ENCODE assay signal across 21 cellular contexts in the genomic region with DNA sequence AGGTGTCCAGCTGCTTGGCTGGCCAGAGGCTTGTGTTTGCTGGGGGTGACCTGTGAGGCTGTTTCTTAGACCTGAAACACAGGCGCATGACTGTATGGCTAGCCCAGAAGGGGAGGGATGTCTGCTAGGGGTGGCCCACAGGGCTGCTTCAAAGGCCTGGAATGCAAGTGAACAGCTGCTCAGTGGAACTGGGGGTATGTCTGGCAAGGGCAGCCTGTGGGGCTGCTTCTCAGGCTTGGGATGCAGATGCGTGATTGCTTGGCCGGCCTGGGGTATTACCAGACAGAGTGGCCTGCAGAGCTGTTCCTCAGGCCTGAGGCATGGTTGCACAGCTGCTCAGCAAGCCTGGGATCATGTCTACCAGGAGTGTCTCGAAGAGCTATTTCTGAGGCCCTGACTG. TPM values are rescaled to one million over a fixed set of nuclear protein-coding genes. Genes with fewer than 3 reads are reported as not detected.
DNase-seq lines count a peak whose midpoint lies in the region; ATAC-seq and TF ChIP-seq lines count a peak whose summit lies in the region.
"Had no signal": no experiment of that assay in that cellular context is flagged by ENCODE, and none has a peak within 500 bp of the region (broad histone marks: within the 10 kb centered on the region; RNA-seq: fewer than 3 reads in every experiment).

No MANE protein-coding gene starts in this region.

- no CpG with 5 or more reads among the region's 4 CpGs for WGBS in trophoblast cell (ENCODE audit: extremely low coverage, insufficient coverage, insufficient read length)

- H3K79me2 ChIP-seq in trophoblast cell (ENCODE audit: control insufficient read depth, insufficient read depth, low read length, poor library complexity), result peaks cover 31% of the 10 kb centered on the region

- H3K27me3 ChIP-seq in BE2C, result no peaks in the 10 kb centered on the region
- H3K27me3 ChIP-seq in trophoblast cell (ENCODE audit: insufficient read depth, low read length), result no peaks in the 10 kb centered on the region
- H3K27me3 ChIP-seq: Peyer's patch had no signal

- H3K36me3 ChIP-seq in BE2C (peaks cover 5% of the 10 kb centered on the region; the same call in 1 of the 2 replicates), trophoblast cell (ENCODE audit: control insufficient read depth in 1 of 2, insufficient read depth in 2 of 2, low read length in 2 of 2) (peaks cover 0 to 3% of the 10 kb centered on the region in 2 experiments)
- H3K36me3 ChIP-seq: Peyer's patch had no signal

- H3K79me1 ChIP-seq in trophoblast cell (ENCODE audit: low read length), result peaks cover 3% of the 10 kb centered on the region

- TF ChIP-seq CTCF in BE2C (IDR thresholded peaks at IDR 0.05; ENCODE audit: low read depth, low read length), result no peak

- no peak overlapping the region for H2BK120ac ChIP-seq in trophoblast cell (ENCODE audit: insufficient read depth, low read length, poor library complexity)

- H4K8ac ChIP-seq in trophoblast cell (ENCODE audit: low read depth, low read length), result no peak overlapping the region

- no peak overlapping the region for H4K12ac ChIP-seq in trophoblast cell (ENCODE audit: low read depth, low read length)

- H3K4me3 ChIP-seq in BE2C (ENCODE audit: low read depth, low read length) (no peak overlapping the region), trophoblast cell (ENCODE audit: low read depth, low read length) (no peak overlapping the region)
- H3K4me3 ChIP-seq: GM12878, Peyer's patch had no signal

- H2BK12ac ChIP-seq in trophoblast cell (ENCODE audit: low read length), result no peak overlapping the region

- no peak overlapping the region for H4K91ac ChIP-seq in trophoblast cell (ENCODE audit: low read depth, low read length)

- DNase-seq in BE2C (peak; percentile 42), LHCN-M2 (ENCODE audit: low read depth) (peak; percentile 84), iris pigment epithelial cell (ENCODE audit: low read depth) (peak; percentile 28), trophoblast cell (peak; percentile 41 to 49), NCI-H1417 treated with DMSO at 0.1 percent for 48 hours (lab: John Stamatoyannopoulos, UW) (no peak)
- DNase-seq in activated CD4-positive, alpha-beta T cell treated with anti-CD3 and anti-CD28 coated beads for 48 hours, result no peak
- DNase-seq: GDM1, HCEC 1CT, NCI-H1048, NCI-H1417, NCI-H1694 treated with DMSO at 0.1 percent for 48 hours, NCI-H2081, NCI-H2171, NCI-H226, NCI-H510A, NCI-H69, Peyer's patch, T-cell had no signal

- ATAC-seq in GM19467 (IDR thresholded peaks at IDR 0.05; ENCODE audit: unreplicated experiment), result no peak
- ATAC-seq: GM12878, T-cell had no signal

- no peak overlapping the region for H3K18ac ChIP-seq in trophoblast cell (ENCODE audit: low read length)

- H2AFZ ChIP-seq in trophoblast cell (ENCODE audit: insufficient read depth, low read length, poor library complexity), result no peak overlapping the region

- H3K23ac ChIP-seq in trophoblast cell (ENCODE audit: low read length), result no peak overlapping the region

- H3K4me1 ChIP-seq in BE2C (peaks cover 4% of the 10 kb centered on the region; the same call in 1 of the 2 replicates), trophoblast cell (ENCODE audit: control insufficient read depth in 1 of 2, insufficient read depth in 2 of 2, low read length in 2 of 2) (peaks cover 19% of the 10 kb centered on the region in 2 experiments)
- H3K4me1 ChIP-seq: Peyer's patch had no signal

- H3K9me3 ChIP-seq in BE2C (no peaks in the 10 kb centered on the region), trophoblast cell (ENCODE audit: insufficient read depth, low read depth, low read length) (no peaks in the 10 kb centered on the region)
- H3K9me3 ChIP-seq: Peyer's patch had no signal

- no peak overlapping the region for H3K27ac ChIP-seq in trophoblast cell (ENCODE audit: low read depth, low read length)
- H3K27ac ChIP-seq: KMS-11, Peyer's patch had no signal

- no peak overlapping the region for H3K9ac ChIP-seq in trophoblast cell (ENCODE audit: low read length)
- H3K9ac ChIP-seq: KMS-11 had no signal

- H2AK5ac ChIP-seq in trophoblast cell (ENCODE audit: low read length), result no peak overlapping the region

- peak overlapping the region; percentile 11 for H3K4me2 ChIP-seq in trophoblast cell (ENCODE audit: low read length)
- H3K4me2 ChIP-seq: KMS-11 had no signal

- H2BK5ac ChIP-seq in trophoblast cell (ENCODE audit: low read depth, low read length, poor library complexity), result no peak overlapping the region

- no peak overlapping the region for H3K14ac ChIP-seq in trophoblast cell (ENCODE audit: low read length)

- H3K4ac ChIP-seq in trophoblast cell (ENCODE audit: low read depth, low read length), result peak overlapping the region; percentile 99

RNA-seq across cellular contexts. Expression of a gene that starts 20.5 kb away (rescaled TPM):
- polyA plus RNA-seq in BE2C (2012; ENCODE audit: insufficient read depth, insufficient read length, low read depth), result 18.6 TPM
- 22.3 and 30.4 TPM in 2 replicates for total RNA-seq in LHCN-M2 (2014; rRNA removed)
- polyA plus RNA-seq in LHCN-M2 (2012), result 13.2 TPM
- polyA plus RNA-seq in trophoblast cell (2013), result 81.0 and 87.7 TPM in 2 replicates

Comparison
In these comparisons a context has a peak if more than half of its experiments do, and no peak if none do; other contexts are left out.
1. DNase-seq: peak in BE2C (single experiment), LHCN-M2 (single experiment), iris pigment epithelial cell (single experiment) and trophoblast cell (2 of 2); none in NCI-H1417 treated with DMSO at 0.1 percent for 48 hours (single experiment) and activated CD4-positive, alpha-beta T cell treated with anti-CD3 and anti-CD28 coated beads for 48 hours (single experiment).